1 cellular context compared by ENCODE assay signal in the genomic region with DNA sequence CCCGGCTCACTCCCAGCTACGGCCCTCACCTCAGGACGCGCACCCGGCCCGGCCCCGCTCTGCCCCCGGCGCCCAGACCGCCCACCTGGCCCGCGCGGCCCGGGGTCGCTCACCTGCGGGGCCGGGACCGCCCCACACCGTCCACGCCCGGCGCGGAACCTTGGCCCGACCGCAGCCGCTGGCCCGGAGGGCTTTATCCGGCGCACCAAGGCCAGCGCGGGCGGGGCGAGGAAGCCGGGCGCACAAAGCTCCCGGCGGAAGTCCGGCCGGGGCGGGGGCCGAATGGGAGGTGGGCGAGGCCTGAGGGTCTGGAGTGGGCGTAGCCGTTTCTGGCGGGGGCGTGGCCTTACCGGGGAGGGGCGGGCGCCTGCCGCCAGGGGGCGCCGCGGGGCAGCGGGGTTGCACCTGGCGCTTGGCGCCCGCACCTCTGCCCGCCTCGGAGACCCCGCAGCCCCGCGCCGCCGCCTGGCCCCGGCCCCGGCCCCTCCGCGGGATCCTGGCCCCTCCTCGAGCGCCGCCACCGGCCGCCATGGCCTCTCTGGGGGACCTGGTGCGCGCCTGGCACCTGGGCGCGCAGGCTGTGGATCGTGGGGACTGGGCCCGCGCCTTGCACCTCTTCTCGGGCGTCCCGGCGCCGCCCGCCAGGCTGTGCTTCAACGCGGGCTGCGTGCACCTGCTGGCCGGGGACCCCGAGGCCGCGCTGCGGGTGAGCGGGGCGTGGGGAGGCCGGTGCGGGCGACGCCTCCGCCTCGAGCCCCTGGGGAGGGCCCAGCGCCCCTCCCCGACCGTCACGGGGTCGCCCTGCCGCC.
A peak's percentile ranks its signal among the peaks of the same experiment; 100 is the strongest.
TF ChIP-seq lines count a peak whose summit lies in the region.

A gene with protein sequence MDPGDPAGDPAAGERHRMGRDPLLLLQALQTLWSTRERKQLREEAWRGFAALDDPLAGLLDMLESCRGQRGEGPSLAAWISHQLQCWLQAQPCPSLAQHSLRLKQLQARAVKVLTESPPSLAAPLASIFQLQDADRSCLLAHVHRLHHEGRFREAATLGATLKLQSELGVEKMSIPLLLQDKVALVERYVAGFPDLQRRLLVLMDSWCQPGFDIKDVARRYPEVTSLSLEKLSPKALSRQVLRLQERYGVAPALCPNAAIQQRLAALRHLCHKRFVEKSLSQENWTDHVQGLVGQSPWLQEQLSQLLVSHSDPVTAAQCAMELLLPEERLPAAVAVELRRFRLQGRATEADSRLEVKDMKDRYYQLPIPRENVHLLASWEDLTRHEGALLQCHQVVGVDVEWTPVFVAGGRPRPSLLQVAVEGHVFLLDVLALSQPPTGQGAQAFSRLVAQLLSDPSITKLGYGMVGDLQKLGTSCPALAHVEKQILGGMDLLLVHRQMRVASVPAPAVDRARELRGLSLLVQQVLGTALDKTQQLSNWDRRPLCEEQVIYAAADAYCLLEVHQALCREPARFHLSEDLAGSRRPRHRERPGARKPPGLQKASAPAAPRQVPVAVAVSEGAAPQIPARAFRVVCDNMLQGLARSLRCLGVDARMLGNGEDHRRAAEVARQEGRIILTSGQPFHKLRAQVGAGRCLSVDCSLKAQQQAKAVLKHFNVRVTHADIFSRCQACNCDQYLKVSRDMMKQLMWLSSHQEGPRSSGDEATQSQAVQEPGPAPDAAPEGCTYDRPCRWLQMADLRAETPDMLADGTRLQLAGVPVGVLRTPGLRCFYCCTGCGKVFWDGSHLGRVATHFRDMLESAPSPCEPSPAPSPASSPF (minus strand): TSS at position 162 of the 809 bp plus-strand sequence. CDS start 27,805 bp downstream, outside the sequence.
A gene with protein sequence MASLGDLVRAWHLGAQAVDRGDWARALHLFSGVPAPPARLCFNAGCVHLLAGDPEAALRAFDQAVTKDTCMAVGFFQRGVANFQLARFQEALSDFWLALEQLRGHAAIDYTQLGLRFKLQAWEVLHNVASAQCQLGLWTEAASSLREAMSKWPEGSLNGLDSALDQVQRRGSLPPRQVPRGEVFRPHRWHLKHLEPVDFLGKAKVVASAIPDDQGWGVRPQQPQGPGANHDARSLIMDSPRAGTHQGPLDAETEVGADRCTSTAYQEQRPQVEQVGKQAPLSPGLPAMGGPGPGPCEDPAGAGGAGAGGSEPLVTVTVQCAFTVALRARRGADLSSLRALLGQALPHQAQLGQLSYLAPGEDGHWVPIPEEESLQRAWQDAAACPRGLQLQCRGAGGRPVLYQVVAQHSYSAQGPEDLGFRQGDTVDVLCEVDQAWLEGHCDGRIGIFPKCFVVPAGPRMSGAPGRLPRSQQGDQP (plus strand): TSS at position 393 of the 809 bp plus-strand sequence. CDS start 137 bp downstream, at position 530.

TF ChIP-seq in HepG2, 621 proteins besides CTCF, POLR2A, EP300 and RAD21 (continued from another document and continues in another):
- TF ChIP-seq, protein P1, sequence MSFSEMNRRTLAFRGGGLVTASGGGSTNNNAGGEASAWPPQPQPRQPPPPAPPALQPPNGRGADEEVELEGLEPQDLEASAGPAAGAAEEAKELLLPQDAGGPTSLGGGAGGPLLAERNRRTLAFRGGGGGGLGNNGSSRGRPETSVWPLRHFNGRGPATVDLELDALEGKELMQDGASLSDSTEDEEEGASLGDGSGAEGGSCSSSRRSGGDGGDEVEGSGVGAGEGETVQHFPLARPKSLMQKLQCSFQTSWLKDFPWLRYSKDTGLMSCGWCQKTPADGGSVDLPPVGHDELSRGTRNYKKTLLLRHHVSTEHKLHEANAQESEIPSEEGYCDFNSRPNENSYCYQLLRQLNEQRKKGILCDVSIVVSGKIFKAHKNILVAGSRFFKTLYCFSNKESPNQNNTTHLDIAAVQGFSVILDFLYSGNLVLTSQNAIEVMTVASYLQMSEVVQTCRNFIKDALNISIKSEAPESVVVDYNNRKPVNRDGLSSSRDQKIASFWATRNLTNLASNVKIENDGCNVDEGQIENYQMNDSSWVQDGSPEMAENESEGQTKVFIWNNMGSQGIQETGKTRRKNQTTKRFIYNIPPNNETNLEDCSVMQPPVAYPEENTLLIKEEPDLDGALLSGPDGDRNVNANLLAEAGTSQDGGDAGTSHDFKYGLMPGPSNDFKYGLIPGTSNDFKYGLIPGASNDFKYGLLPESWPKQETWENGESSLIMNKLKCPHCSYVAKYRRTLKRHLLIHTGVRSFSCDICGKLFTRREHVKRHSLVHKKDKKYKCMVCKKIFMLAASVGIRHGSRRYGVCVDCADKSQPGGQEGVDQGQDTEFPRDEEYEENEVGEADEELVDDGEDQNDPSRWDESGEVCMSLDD (CRISPR knock-in tag; IDR thresholded peaks at IDR 0.05; ENCODE audit: borderline replicate concordance) = no peak
- TF ChIP-seq, protein P2, sequence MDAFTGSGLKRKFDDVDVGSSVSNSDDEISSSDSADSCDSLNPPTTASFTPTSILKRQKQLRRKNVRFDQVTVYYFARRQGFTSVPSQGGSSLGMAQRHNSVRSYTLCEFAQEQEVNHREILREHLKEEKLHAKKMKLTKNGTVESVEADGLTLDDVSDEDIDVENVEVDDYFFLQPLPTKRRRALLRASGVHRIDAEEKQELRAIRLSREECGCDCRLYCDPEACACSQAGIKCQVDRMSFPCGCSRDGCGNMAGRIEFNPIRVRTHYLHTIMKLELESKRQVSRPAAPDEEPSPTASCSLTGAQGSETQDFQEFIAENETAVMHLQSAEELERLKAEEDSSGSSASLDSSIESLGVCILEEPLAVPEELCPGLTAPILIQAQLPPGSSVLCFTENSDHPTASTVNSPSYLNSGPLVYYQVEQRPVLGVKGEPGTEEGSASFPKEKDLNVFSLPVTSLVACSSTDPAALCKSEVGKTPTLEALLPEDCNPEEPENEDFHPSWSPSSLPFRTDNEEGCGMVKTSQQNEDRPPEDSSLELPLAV (CRISPR knock-in tag; conservative IDR thresholded peaks at IDR 0.05; ENCODE audit: low read depth) = peak; percentile 51; the same call in 1 of the 2 replicates
- TF ChIP-seq IRX3 (CRISPR knock-in tag; IDR thresholded peaks at IDR 0.05; ENCODE audit: borderline replicate concordance, low read depth) (peak; percentile 78; the same call in 1 of the 2 replicates), ATRX (CRISPR knock-in tag; IDR thresholded peaks at IDR 0.05; ENCODE audit: borderline replicate concordance) (no peak), SMARCC2 (IDR thresholded peaks at IDR 0.05) (no peak), MYNN (CRISPR knock-in tag; IDR thresholded peaks at IDR 0.05; ENCODE audit: low read depth) (no peak), KAT2B (IDR thresholded peaks at IDR 0.05; ENCODE audit: borderline replicate concordance, low read depth, low read length) (no peak), ZNF572 (CRISPR knock-in tag; IDR thresholded peaks at IDR 0.05) (no peak), ZNF780A (CRISPR knock-in tag; IDR thresholded peaks at IDR 0.05) (no peak), FLYWCH1 (CRISPR knock-in tag; IDR thresholded peaks at IDR 0.05) (no peak), ZNF746 (CRISPR knock-in tag; IDR thresholded peaks at IDR 0.05) (peak; percentile 11; the same call in 1 of the 2 replicates), ZNF883 (CRISPR knock-in tag; IDR thresholded peaks at IDR 0.05; ENCODE audit: not compliant biosample characterization) (no peak), KDM5B (CRISPR knock-in tag; IDR thresholded peaks at IDR 0.05; ENCODE audit: borderline replicate concordance) (peak; percentile 32; the same call in 1 of the 2 replicates), TRIM24 (CRISPR knock-in tag; IDR thresholded peaks at IDR 0.05) (no peak), POLR2AphosphoS2 (IDR thresholded peaks at IDR 0.05; ENCODE audit: low read depth, low read length) (no peak), FOXP1 (IDR thresholded peaks at IDR 0.05) (no peak), FOXP1 (CRISPR knock-in tag; IDR thresholded peaks at IDR 0.05) (no peak), ZNF383 (CRISPR knock-in tag; IDR thresholded peaks at IDR 0.05; ENCODE audit: borderline replicate concordance) (no peak), ZNF235 (CRISPR knock-in tag; IDR thresholded peaks at IDR 0.05; ENCODE audit: borderline replicate concordance) (no peak; the same call in 1 of the 2 replicates), ZNF282 (IDR thresholded peaks at IDR 0.05; ENCODE audit: partially characterized antibody) (no peak), ZFP90 (CRISPR knock-in tag; IDR thresholded peaks at IDR 0.05; ENCODE audit: borderline replicate concordance) (peak; percentile 49; the same call in 1 of the 2 replicates), ZNF317 (CRISPR knock-in tag; IDR thresholded peaks at IDR 0.05) (no peak), ZNF788 (CRISPR knock-in tag; IDR thresholded peaks at IDR 0.05; ENCODE audit: borderline replicate concordance) (peak; percentile 88; the same call in 1 of the 2 replicates), U2AF1 (optimal IDR thresholded peaks at IDR 0.05; ENCODE audit: low read depth, low read length) (no peak), SAFB2 (CRISPR knock-in tag; IDR thresholded peaks at IDR 0.05; ENCODE audit: borderline replicate concordance, low read depth) (no peak; the same call in 1 of the 2 replicates), PAWR (CRISPR knock-in tag; IDR thresholded peaks at IDR 0.05; ENCODE audit: borderline replicate concordance) (no peak), CBX5 (CRISPR knock-in tag; IDR thresholded peaks at IDR 0.05; ENCODE audit: borderline replicate concordance) (peak; percentile 49; the same call in 1 of the 2 replicates), MBD4 (IDR thresholded peaks at IDR 0.05; ENCODE audit: borderline replicate concordance, low read length) (no peak), SCMH1 (CRISPR knock-in tag; IDR thresholded peaks at IDR 0.05; ENCODE audit: borderline replicate concordance) (no peak), GTF3A (CRISPR knock-in tag; conservative IDR thresholded peaks at IDR 0.05) (no peak), NR2F6 (IDR thresholded peaks at IDR 0.05) (no peak), NR2F6 (CRISPR knock-in tag; IDR thresholded peaks at IDR 0.05) (peak; percentile 65; the same call in 1 of the 2 replicates), ZC3H13 (CRISPR knock-in tag; IDR thresholded peaks at IDR 0.05) (peak; percentile 85), ZBTB42 (CRISPR knock-in tag; IDR thresholded peaks at IDR 0.05) (no peak)
- TF ChIP-seq, protein P3, sequence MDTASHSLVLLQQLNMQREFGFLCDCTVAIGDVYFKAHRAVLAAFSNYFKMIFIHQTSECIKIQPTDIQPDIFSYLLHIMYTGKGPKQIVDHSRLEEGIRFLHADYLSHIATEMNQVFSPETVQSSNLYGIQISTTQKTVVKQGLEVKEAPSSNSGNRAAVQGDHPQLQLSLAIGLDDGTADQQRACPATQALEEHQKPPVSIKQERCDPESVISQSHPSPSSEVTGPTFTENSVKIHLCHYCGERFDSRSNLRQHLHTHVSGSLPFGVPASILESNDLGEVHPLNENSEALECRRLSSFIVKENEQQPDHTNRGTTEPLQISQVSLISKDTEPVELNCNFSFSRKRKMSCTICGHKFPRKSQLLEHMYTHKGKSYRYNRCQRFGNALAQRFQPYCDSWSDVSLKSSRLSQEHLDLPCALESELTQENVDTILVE (CRISPR knock-in tag; IDR thresholded peaks at IDR 0.05) = peak; percentile 96
- TF ChIP-seq, protein P4, sequence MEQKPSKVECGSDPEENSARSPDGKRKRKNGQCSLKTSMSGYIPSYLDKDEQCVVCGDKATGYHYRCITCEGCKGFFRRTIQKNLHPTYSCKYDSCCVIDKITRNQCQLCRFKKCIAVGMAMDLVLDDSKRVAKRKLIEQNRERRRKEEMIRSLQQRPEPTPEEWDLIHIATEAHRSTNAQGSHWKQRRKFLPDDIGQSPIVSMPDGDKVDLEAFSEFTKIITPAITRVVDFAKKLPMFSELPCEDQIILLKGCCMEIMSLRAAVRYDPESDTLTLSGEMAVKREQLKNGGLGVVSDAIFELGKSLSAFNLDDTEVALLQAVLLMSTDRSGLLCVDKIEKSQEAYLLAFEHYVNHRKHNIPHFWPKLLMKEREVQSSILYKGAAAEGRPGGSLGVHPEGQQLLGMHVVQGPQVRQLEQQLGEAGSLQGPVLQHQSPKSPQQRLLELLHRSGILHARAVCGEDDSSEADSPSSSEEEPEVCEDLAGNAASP (CRISPR knock-in tag; IDR thresholded peaks at IDR 0.05; ENCODE audit: borderline replicate concordance) = 0 out of 2 replicates have a peak, but pooled peaks have one; percentile 43
- TF ChIP-seq, protein P5, sequence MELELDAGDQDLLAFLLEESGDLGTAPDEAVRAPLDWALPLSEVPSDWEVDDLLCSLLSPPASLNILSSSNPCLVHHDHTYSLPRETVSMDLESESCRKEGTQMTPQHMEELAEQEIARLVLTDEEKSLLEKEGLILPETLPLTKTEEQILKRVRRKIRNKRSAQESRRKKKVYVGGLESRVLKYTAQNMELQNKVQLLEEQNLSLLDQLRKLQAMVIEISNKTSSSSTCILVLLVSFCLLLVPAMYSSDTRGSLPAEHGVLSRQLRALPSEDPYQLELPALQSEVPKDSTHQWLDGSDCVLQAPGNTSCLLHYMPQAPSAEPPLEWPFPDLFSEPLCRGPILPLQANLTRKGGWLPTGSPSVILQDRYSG (CRISPR knock-in tag; IDR thresholded peaks at IDR 0.05) = no peak; the same call in 1 of the 2 replicates
- TF ChIP-seq, protein P6, sequence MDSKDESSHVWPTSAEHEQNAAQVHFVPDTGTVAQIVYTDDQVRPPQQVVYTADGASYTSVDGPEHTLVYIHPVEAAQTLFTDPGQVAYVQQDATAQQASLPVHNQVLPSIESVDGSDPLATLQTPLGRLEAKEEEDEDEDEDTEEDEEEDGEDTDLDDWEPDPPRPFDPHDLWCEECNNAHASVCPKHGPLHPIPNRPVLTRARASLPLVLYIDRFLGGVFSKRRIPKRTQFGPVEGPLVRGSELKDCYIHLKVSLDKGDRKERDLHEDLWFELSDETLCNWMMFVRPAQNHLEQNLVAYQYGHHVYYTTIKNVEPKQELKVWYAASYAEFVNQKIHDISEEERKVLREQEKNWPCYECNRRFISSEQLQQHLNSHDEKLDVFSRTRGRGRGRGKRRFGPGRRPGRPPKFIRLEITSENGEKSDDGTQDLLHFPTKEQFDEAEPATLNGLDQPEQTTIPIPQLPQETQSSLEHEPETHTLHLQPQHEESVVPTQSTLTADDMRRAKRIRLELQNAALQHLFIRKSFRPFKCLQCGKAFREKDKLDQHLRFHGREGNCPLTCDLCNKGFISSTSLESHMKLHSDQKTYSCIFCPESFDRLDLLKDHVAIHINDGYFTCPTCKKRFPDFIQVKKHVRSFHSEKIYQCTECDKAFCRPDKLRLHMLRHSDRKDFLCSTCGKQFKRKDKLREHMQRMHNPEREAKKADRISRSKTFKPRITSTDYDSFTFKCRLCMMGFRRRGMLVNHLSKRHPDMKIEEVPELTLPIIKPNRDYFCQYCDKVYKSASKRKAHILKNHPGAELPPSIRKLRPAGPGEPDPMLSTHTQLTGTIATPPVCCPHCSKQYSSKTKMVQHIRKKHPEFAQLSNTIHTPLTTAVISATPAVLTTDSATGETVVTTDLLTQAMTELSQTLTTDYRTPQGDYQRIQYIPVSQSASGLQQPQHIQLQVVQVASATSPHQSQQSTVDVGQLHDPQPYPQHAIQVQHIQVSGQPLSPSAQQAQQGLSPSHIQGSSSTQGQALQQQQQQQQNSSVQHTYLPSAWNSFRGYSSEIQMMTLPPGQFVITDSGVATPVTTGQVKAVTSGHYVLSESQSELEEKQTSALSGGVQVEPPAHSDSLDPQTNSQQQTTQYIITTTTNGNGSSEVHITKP (CRISPR knock-in tag; IDR thresholded peaks at IDR 0.05; ENCODE audit: low read depth) = 0 out of 2 replicates have a peak, but pooled peaks have one; percentile 42
- TF ChIP-seq, protein P7, sequence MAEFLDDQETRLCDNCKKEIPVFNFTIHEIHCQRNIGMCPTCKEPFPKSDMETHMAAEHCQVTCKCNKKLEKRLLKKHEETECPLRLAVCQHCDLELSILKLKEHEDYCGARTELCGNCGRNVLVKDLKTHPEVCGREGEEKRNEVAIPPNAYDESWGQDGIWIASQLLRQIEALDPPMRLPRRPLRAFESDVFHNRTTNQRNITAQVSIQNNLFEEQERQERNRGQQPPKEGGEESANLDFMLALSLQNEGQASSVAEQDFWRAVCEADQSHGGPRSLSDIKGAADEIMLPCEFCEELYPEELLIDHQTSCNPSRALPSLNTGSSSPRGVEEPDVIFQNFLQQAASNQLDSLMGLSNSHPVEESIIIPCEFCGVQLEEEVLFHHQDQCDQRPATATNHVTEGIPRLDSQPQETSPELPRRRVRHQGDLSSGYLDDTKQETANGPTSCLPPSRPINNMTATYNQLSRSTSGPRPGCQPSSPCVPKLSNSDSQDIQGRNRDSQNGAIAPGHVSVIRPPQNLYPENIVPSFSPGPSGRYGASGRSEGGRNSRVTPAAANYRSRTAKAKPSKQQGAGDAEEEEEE (CRISPR knock-in tag; IDR thresholded peaks at IDR 0.05; ENCODE audit: borderline replicate concordance) = no peak
